21 cellular contexts compared by ENCODE assay signal in genomic region chr9:14198049-14198448, GRCh38.
DNase-seq lines count a peak whose midpoint lies in the region; TF ChIP-seq lines count a peak whose summit lies in the region.
"Had no signal": no experiment of that assay in that cellular context is flagged by ENCODE, and none has a peak within 500 bp of the region (broad histone marks: within the 10 kb centered on the region; RNA-seq: fewer than 3 reads in every experiment).

No MANE protein-coding gene starts in this region.

- no peaks in the 10 kb centered on the region for H3F3A ChIP-seq in GM23248 (ENCODE audit: insufficient read depth)

- dilution Hi-C loops in mammary epithelial cell (cut with HindIII; ENCODE audit: low sequenced_read_pairs): no loop called here

- H3K4me2 ChIP-seq in GM23248 (ENCODE audit: unreplicated experiment): no peak overlapping the region
- peak overlapping the region; percentile 72 for H3K4me2 ChIP-seq in mammary epithelial cell (ENCODE audit: insufficient read depth, low read depth, low read length)
- no peak overlapping the region for H3K4me2 ChIP-seq in hepatocyte
- H3K4me2 ChIP-seq: PC-9 had no signal

- H3K4me1 ChIP-seq in GM23248 (ENCODE audit: insufficient read depth) (peaks cover 8% of the 10 kb centered on the region; the same call in 1 of the 2 replicates), mammary epithelial cell (ENCODE audit: insufficient read depth, low read length) (peaks cover 36% of the 10 kb centered on the region), hepatocyte (ENCODE audit: insufficient read depth) (peaks cover 5% of the 10 kb centered on the region)
- H3K4me1 ChIP-seq: SJSA1 had no signal

- no peak overlapping the region for H3K27ac ChIP-seq in GM23248
- H3K27ac ChIP-seq in mammary epithelial cell (ENCODE audit: insufficient read depth, low read depth, low read length): peak overlapping the region; percentile 63
- no peak overlapping the region for H3K27ac ChIP-seq in hepatocyte
- H3K27ac ChIP-seq: cardiac muscle cell, PC-9, SJSA1 had no signal

- 60 to 71% methylated on average over 5 of the region's 5 CpGs for WGBS in GM23248 (ENCODE audit: low coverage in 1 of 2, low lambda C conversion rate in 2 of 2, missing lambda C conversion rate in 2 of 2), 2 experiments
- 36% methylated on average over 5 of the region's 5 CpGs for WGBS in mammary epithelial cell (ENCODE audit: low coverage, missing lambda C conversion rate)
- WGBS in hepatocyte (ENCODE audit: low lambda C conversion rate, missing lambda C conversion rate): 82% methylated on average over 5 of the region's 5 CpGs

- H3K9me3 ChIP-seq in GM23248 (ENCODE audit: low read depth) (no peaks in the 10 kb centered on the region), mammary epithelial cell (replicated peaks; ENCODE audit: insufficient read depth, low read length) (no peaks in the 10 kb centered on the region), hepatocyte (ENCODE audit: low read depth) (no peaks in the 10 kb centered on the region)
- H3K9me3 ChIP-seq: SJSA1 had no signal

- DNase-seq in GM23248 (peak; percentile 22), mammary epithelial cell (no peak), myocyte (ENCODE audit: low read depth) (peak; percentile 14), stromal cell of bone marrow (ENCODE audit: low read depth) (peak; percentile 60), NCI-H1417 (lab: John Stamatoyannopoulos, UW) (no peak), hepatocyte (ENCODE audit: low spot score) (no peak), KG1 (lab: John Stamatoyannopoulos, UW) (no peak)
- DNase-seq: activated CD4-positive, alpha-beta T cell treated with anti-CD3 and anti-CD28 coated beads, Interleukin-2, amount 50 U/mL, for 4 hours; activated CD8-positive, alpha-beta memory T cell treated with anti-CD3 and anti-CD28 coated beads, Interleukin-2, amount 50 U/mL, for 48 hours; activated naive CD8-positive, alpha-beta T cell treated with anti-CD3 and anti-CD28 coated beads, Interleukin-2, amount 10 ng/mL, durations not matched to agents 7 days and 5 days; DND-41; foreskin melanocyte; MV-4-11; NCI-H187 treated with DMSO at 0.1 percent for 48 hours; NCI-H226; PC-9; stimulated activated CD4-positive, alpha-beta T cell treated with anti-CD3 and anti-CD28 coated beads, Interleukin-4, amount 100 ng/mL, for 24 hours; stimulated activated naive CD8-positive, alpha-beta T cell treated with anti-CD3 and anti-CD28 coated beads, Interleukin-15, amount 100 ng/mL, for 72 hours had no signal

- in situ Hi-C loops in GM23248 (cut with MboI): no loop called here
- in situ Hi-C loops in mammary epithelial cell (cut with MboI; ENCODE audit: low sequenced_read_pairs in 2 of 2): no loop called here

- no peak overlapping the region for H3K4me3 ChIP-seq in GM23248
- H3K4me3 ChIP-seq in mammary epithelial cell (replicated peaks in 1 of 3; ENCODE audit: insufficient read depth in 1 of 3, low read depth in 2 of 3, low read length in 3 of 3): peak overlapping the region in 1 of 3 experiments; percentile 1
- H3K4me3 ChIP-seq in hepatocyte: no peak overlapping the region
- H3K4me3 ChIP-seq: cardiac muscle cell, K562, PC-9, SJSA1 had no signal

- no peaks in the 10 kb centered on the region for H3K27me3 ChIP-seq in GM23248 (replicated peaks; ENCODE audit: insufficient read depth)
- no peaks in the 10 kb centered on the region for H3K27me3 ChIP-seq in mammary epithelial cell (ENCODE audit: insufficient read depth, low read length)
- H3K27me3 ChIP-seq in hepatocyte: no peaks in the 10 kb centered on the region
- H3K27me3 ChIP-seq: cardiac muscle cell, SJSA1 had no signal

- H3K36me3 ChIP-seq in GM23248 (ENCODE audit: low read depth) (no peaks in the 10 kb centered on the region), mammary epithelial cell (ENCODE audit: insufficient read depth, low read length) (no peaks in the 10 kb centered on the region), hepatocyte (replicated peaks; ENCODE audit: insufficient read depth, low read depth) (no peaks in the 10 kb centered on the region)
- H3K36me3 ChIP-seq: cardiac muscle cell, SJSA1 had no signal

- H3K79me2 ChIP-seq in GM23248 (ENCODE audit: insufficient read depth) (no peaks in the 10 kb centered on the region), mammary epithelial cell (ENCODE audit: insufficient read depth, low read length) (peaks cover 91% of the 10 kb centered on the region), hepatocyte (peaks cover 69% of the 10 kb centered on the region)

- no peak for TF ChIP-seq CTCF in mammary epithelial cell (conservative IDR thresholded peaks at IDR 0.05 in 1 of 2, IDR thresholded peaks at IDR 0.05 in 1 of 2; ENCODE audit: extremely low read depth in 1 of 2, insufficient read depth in 1 of 2, low read depth in 1 of 2, low read length in 2 of 2)
- no peak for TF ChIP-seq CTCF in hepatocyte (IDR thresholded peaks at IDR 0.05; ENCODE audit: poor library complexity)

- BruUV-seq in mammary epithelial cell (replicated peaks; lab: Mats Ljungman, UMichigan): no TSS peak

- CTCF ChIA-PET in mammary epithelial cell (lab: Charles Lee; ENCODE audit: low non-redundant PET): no interaction called here

- H4K20me1 ChIP-seq in GM23248 (ENCODE audit: insufficient read depth): no peaks in the 10 kb centered on the region
- no peaks in the 10 kb centered on the region for H4K20me1 ChIP-seq in mammary epithelial cell (ENCODE audit: insufficient read depth, low read length)
- H4K20me1 ChIP-seq in hepatocyte (ENCODE audit: insufficient read depth, poor library complexity, severe bottlenecking): peaks cover 7% of the 10 kb centered on the region

- H3K9me2 ChIP-seq in GM23248 (ENCODE audit: insufficient read depth) (no peaks in the 10 kb centered on the region), hepatocyte (replicated peaks; ENCODE audit: insufficient read depth) (no peaks in the 10 kb centered on the region)

- intact Hi-C loops in mammary epithelial cell (cut with micrococcal nuclease): loop anchor here (2.0 to 5.0 kb wide), 3 partner anchors 15 to 149 kb away; no protein-coding TSS in a partner anchor

- H3K9ac ChIP-seq in GM23248 (no peak overlapping the region), mammary epithelial cell (ENCODE audit: insufficient read depth, low read length) (peak overlapping the region; percentile 30)

- H2AFZ ChIP-seq in GM23248 (no peak overlapping the region), mammary epithelial cell (ENCODE audit: low read depth, low read length) (no peak overlapping the region), hepatocyte (no peak overlapping the region)
- H2AFZ ChIP-seq: PC-9 had no signal

Comparison
In these comparisons a context has a peak if more than half of its experiments do, and no peak if none do; other contexts are left out.
1. DNase-seq: peak in GM23248 (single experiment), myocyte (single experiment) and stromal cell of bone marrow (single experiment); none in mammary epithelial cell (single experiment), NCI-H1417 (0 of 3), hepatocyte (single experiment) and KG1 (single experiment).